ENCODE assay signal across 1 cellular context in the genomic region with DNA sequence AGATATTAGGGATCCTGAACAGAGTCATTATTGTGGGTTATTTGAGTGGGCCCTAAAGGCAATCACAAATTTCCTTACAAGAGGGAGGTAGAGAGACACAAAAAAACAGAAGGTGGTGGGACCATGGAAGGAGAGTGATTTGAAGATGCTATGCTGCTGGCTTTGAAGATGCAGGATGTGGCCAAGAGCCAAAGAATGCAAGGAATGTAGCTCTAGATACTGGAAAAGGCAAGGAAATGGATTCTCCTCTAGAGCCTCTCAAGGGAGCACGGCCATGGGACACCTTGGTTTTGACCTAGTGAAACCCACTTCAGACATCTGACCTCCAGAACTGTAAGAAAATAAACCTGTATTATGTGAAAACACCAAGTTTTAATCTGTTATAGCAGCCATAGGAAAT.
TF ChIP-seq lines count a peak whose summit lies in the region.

No MANE protein-coding gene starts in this region.

TF ChIP-seq in IMR-90, 13 proteins besides CTCF, POLR2A, EP300 and RAD21:
- TF ChIP-seq, protein P1, sequence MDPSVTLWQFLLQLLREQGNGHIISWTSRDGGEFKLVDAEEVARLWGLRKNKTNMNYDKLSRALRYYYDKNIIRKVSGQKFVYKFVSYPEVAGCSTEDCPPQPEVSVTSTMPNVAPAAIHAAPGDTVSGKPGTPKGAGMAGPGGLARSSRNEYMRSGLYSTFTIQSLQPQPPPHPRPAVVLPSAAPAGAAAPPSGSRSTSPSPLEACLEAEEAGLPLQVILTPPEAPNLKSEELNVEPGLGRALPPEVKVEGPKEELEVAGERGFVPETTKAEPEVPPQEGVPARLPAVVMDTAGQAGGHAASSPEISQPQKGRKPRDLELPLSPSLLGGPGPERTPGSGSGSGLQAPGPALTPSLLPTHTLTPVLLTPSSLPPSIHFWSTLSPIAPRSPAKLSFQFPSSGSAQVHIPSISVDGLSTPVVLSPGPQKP (IDR thresholded peaks at IDR 0.05; ENCODE audit: borderline replicate concordance, low read depth, low read length): no peak
- TF ChIP-seq NFE2L2 (IDR thresholded peaks at IDR 0.05; ENCODE audit: low read depth, low read length) (no peak), RCOR1 (IDR thresholded peaks at IDR 0.05; ENCODE audit: insufficient replicate concordance, low read length) (no peak), CEBPB (IDR thresholded peaks at IDR 0.05; ENCODE audit: low read depth, low read length) (no peak), MAZ (IDR thresholded peaks at IDR 0.05; ENCODE audit: borderline replicate concordance, low read depth, low read length) (no peak), MXI1 (IDR thresholded peaks at IDR 0.05; ENCODE audit: borderline replicate concordance, low read depth, low read length) (no peak), MAFK (IDR thresholded peaks at IDR 0.05; ENCODE audit: low read depth, low read length) (no peak), RFX5 (IDR thresholded peaks at IDR 0.05; ENCODE audit: low read depth, low read length) (no peak), CHD1 (IDR thresholded peaks at IDR 0.05; ENCODE audit: low read depth, low read length) (no peak), BHLHE40 (IDR thresholded peaks at IDR 0.05; ENCODE audit: low read depth, low read length) (no peak), FOS (IDR thresholded peaks at IDR 0.05; ENCODE audit: low read depth, low read length) (no peak), SMC3 (IDR thresholded peaks at IDR 0.05; ENCODE audit: low read depth, low read length) (no peak)
- TF ChIP-seq, protein P2, sequence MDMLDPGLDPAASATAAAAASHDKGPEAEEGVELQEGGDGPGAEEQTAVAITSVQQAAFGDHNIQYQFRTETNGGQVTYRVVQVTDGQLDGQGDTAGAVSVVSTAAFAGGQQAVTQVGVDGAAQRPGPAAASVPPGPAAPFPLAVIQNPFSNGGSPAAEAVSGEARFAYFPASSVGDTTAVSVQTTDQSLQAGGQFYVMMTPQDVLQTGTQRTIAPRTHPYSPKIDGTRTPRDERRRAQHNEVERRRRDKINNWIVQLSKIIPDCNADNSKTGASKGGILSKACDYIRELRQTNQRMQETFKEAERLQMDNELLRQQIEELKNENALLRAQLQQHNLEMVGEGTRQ (IDR thresholded peaks at IDR 0.05; ENCODE audit: low read depth, low read length): no peak
